1 cellular context compared by ENCODE assay signal in genomic region chr19:2253106-2254051, GRCh38.
TF ChIP-seq lines count a peak whose summit lies in the region.

No MANE protein-coding gene starts in this region.

TF ChIP-seq in HepG2, 621 proteins besides CTCF, POLR2A, EP300 and RAD21 (continued from another document and continues in another):
- TF ChIP-seq ETV6 (CRISPR knock-in tag; conservative IDR thresholded peaks at IDR 0.05) (no peak), NR2F6 (IDR thresholded peaks at IDR 0.05) (peak; percentile 30; the same call in 1 of the 2 replicates), NR2F6 (CRISPR knock-in tag; IDR thresholded peaks at IDR 0.05) (no peak; the same call in 1 of the 2 replicates), ZNF350 (CRISPR knock-in tag; IDR thresholded peaks at IDR 0.05; ENCODE audit: borderline replicate concordance, low read depth) (peak; percentile 43; the same call in 1 of the 2 replicates), AKAP8 (CRISPR knock-in tag; IDR thresholded peaks at IDR 0.05) (no peak), TARDBP (CRISPR knock-in tag; IDR thresholded peaks at IDR 0.05) (no peak), PBX2 (CRISPR knock-in tag; IDR thresholded peaks at IDR 0.05) (no peak), ATF6 (CRISPR knock-in tag; conservative IDR thresholded peaks at IDR 0.05) (no peak), ZBTB42 (CRISPR knock-in tag; IDR thresholded peaks at IDR 0.05) (no peak), NFYB (CRISPR knock-in tag; IDR thresholded peaks at IDR 0.05) (no peak), FOXK1 (CRISPR knock-in tag; IDR thresholded peaks at IDR 0.05; ENCODE audit: borderline replicate concordance, low read depth) (no peak), ZNF335 (CRISPR knock-in tag; IDR thresholded peaks at IDR 0.05) (no peak), ZFP62 (CRISPR knock-in tag; IDR thresholded peaks at IDR 0.05) (no peak), ZNF747 (CRISPR knock-in tag; IDR thresholded peaks at IDR 0.05; ENCODE audit: borderline replicate concordance) (0 out of 2 replicates have a peak, but pooled peaks have one; percentile 61), ZBTB26 (CRISPR knock-in tag; IDR thresholded peaks at IDR 0.05; ENCODE audit: borderline replicate concordance) (no peak), ESRRA (CRISPR knock-in tag; IDR thresholded peaks at IDR 0.05; ENCODE audit: low read depth) (0 out of 2 replicates have a peak, but pooled peaks have one; percentile 31), ZNF3 (CRISPR knock-in tag; IDR thresholded peaks at IDR 0.05) (no peak), ZNF143 (CRISPR knock-in tag; IDR thresholded peaks at IDR 0.05) (no peak), ZFP36L1 (CRISPR knock-in tag; IDR thresholded peaks at IDR 0.05) (peak; percentile 64; the same call in 1 of the 2 replicates), SSRP1 (CRISPR knock-in tag; IDR thresholded peaks at IDR 0.05) (no peak), CENPX (CRISPR knock-in tag; IDR thresholded peaks at IDR 0.05) (no peak), ZBTB4 (CRISPR knock-in tag; IDR thresholded peaks at IDR 0.05; ENCODE audit: borderline replicate concordance) (peak; percentile 63; the same call in 1 of the 2 replicates), ZNF781 (CRISPR knock-in tag; IDR thresholded peaks at IDR 0.05; ENCODE audit: borderline replicate concordance, not compliant biosample characterization) (no peak), ZNF232 (CRISPR knock-in tag; IDR thresholded peaks at IDR 0.05; ENCODE audit: borderline replicate concordance) (peak; percentile 20; the same call in 1 of the 2 replicates), SRF (IDR thresholded peaks at IDR 0.05; ENCODE audit: low read depth, low read length) (no peak), MAZ (IDR thresholded peaks at IDR 0.05; ENCODE audit: borderline replicate concordance, low read depth, low read length) (0 out of 2 replicates have a peak, but pooled peaks have one; percentile 44), MAZ (CRISPR knock-in tag; IDR thresholded peaks at IDR 0.05; ENCODE audit: low read depth) (peak; percentile 80; the same call in 1 of the 2 replicates), PHF21A (CRISPR knock-in tag; IDR thresholded peaks at IDR 0.05) (no peak; the same call in 1 of the 2 replicates), ZNF883 (CRISPR knock-in tag; IDR thresholded peaks at IDR 0.05; ENCODE audit: not compliant biosample characterization) (no peak), MYC (CRISPR knock-in tag; IDR thresholded peaks at IDR 0.05; ENCODE audit: borderline replicate concordance) (peak; percentile 60; the same call in 1 of the 2 replicates), ZNF296 (CRISPR knock-in tag; conservative IDR thresholded peaks at IDR 0.05) (no peak), LRRFIP1 (CRISPR knock-in tag; conservative IDR thresholded peaks at IDR 0.05) (no peak), ZBTB49 (CRISPR knock-in tag; IDR thresholded peaks at IDR 0.05; ENCODE audit: borderline replicate concordance) (no peak), BCLAF1 (IDR thresholded peaks at IDR 0.05) (no peak), ZIK1 (CRISPR knock-in tag; IDR thresholded peaks at IDR 0.05; ENCODE audit: borderline replicate concordance, low read depth) (no peak), TEF (CRISPR knock-in tag; IDR thresholded peaks at IDR 0.05) (no peak), RARA (CRISPR knock-in tag; IDR thresholded peaks at IDR 0.05) (peak; percentile 37; the same call in 1 of the 2 replicates), MEF2D (CRISPR knock-in tag; IDR thresholded peaks at IDR 0.05) (no peak), ZUFSP (CRISPR knock-in tag; IDR thresholded peaks at IDR 0.05; ENCODE audit: borderline replicate concordance) (no peak), SRSF9 (IDR thresholded peaks at IDR 0.05; ENCODE audit: borderline replicate concordance, insufficient read depth, low read depth, low read length, poor library complexity, severe bottlenecking) (no peak), DR1 (CRISPR knock-in tag; IDR thresholded peaks at IDR 0.05) (peak; percentile 13; the same call in 1 of the 2 replicates), HOXA5 (CRISPR knock-in tag; IDR thresholded peaks at IDR 0.05) (peak; percentile 72; the same call in 1 of the 2 replicates), GLI4 (CRISPR knock-in tag; IDR thresholded peaks at IDR 0.05; ENCODE audit: borderline replicate concordance) (no peak), CHD4 (IDR thresholded peaks at IDR 0.05; ENCODE audit: borderline replicate concordance, low read length) (no peak), ZFYVE20 (CRISPR knock-in tag; IDR thresholded peaks at IDR 0.05; ENCODE audit: borderline replicate concordance, low read depth) (no peak), RFX1 (IDR thresholded peaks at IDR 0.05) (no peak), KDM5A (IDR thresholded peaks at IDR 0.05; ENCODE audit: borderline replicate concordance, low read length) (no peak), ZNF629 (CRISPR knock-in tag; conservative IDR thresholded peaks at IDR 0.05) (no peak)
